In genomic region chr7:157615101-157615817, GRCh38 we compare ENCODE assay signal across 18 cellular contexts.
DNase-seq lines count a peak whose midpoint lies in the region; ATAC-seq and TF ChIP-seq lines count a peak whose summit lies in the region.
"Had no signal": no experiment of that assay in that cellular context is flagged by ENCODE, and none has a peak within 500 bp of the region (broad histone marks: within the 10 kb centered on the region; RNA-seq: fewer than 3 reads in every experiment).

No MANE protein-coding gene starts in this region.

- intact Hi-C loops in thyroid gland (cut with DNase I): no loop called here

- no peak for TF ChIP-seq POLR2A in thyroid gland (IDR thresholded peaks at IDR 0.05)

- H3K27me3 ChIP-seq in thyroid gland: no peaks in the 10 kb centered on the region
- H3K27me3 ChIP-seq: cardiac muscle cell had no signal

- DNase-seq in DMS 273 (lab: John Stamatoyannopoulos, UW; ENCODE audit: unreplicated experiment): peak; percentile 73
- DNase-seq in DMS 273 treated with DMSO at 0.1 percent for 48 hours (lab: John Stamatoyannopoulos, UW): no peak
- DNase-seq in caudate nucleus (lab: John Stamatoyannopoulos, UW): peak in 10 of 61 donors; percentile 15 to 48 (median 38)
- peak; percentile 49 for DNase-seq in left kidney (ENCODE audit: low read depth, low spot score)
- DNase-seq in thyroid gland: peak; percentile 79 to 91
- no peak for DNase-seq in activated CD8-positive, alpha-beta memory T cell treated with anti-CD3 and anti-CD28 coated beads for 24 hours
- DNase-seq: activated CD4-positive, CD25-positive, alpha-beta regulatory T cell; activated naive CD4-positive, alpha-beta T cell treated with Interleukin-2 at 50 U/mL for 16 hours; endodermal cell; foreskin melanocyte; GF-D8; mesenchymal stem cell; NCI-H2081 treated with DMSO at 0.1 percent for 48 hours; spleen had no signal

- no peaks in the 10 kb centered on the region for H3K36me3 ChIP-seq in thyroid gland
- H3K36me3 ChIP-seq: cardiac muscle cell, spleen had no signal

- peaks cover 6 to 20% of the 10 kb centered on the region in 2 donors for H3K4me1 ChIP-seq in thyroid gland

- WGBS in thyroid gland, 2 donors: 65 to 68% methylated on average over 33 to 36 of the region's 36 CpGs

- no peak overlapping the region for H3K4me3 ChIP-seq in thyroid gland (replicated peaks in 1 of 3)
- H3K4me3 ChIP-seq: cardiac muscle cell, spleen had no signal

- TF ChIP-seq CTCF in thyroid gland (IDR thresholded peaks at IDR 0.05): no peak

- ATAC-seq in HG03571 (IDR thresholded peaks at IDR 0.05; ENCODE audit: unreplicated experiment) (no peak), GM19452 (IDR thresholded peaks at IDR 0.05; ENCODE audit: unreplicated experiment) (no peak)

- H3K27ac ChIP-seq in caudate nucleus (ENCODE audit: low read depth, low read length) (peak overlapping the region; percentile 37), thyroid gland (no peak overlapping the region)
- H3K27ac ChIP-seq: 22Rv1, cardiac muscle cell, spleen had no signal

- no peaks in the 10 kb centered on the region for H3K9me3 ChIP-seq in thyroid gland
- H3K9me3 ChIP-seq: spleen had no signal

Comparison
In these comparisons a context has a peak if more than half of its experiments do, and no peak if none do; other contexts are left out.
1. DNase-seq: peak in DMS 273 (single experiment), left kidney (single experiment) and thyroid gland (2 of 2); none in DMS 273 treated with DMSO at 0.1 percent for 48 hours (single experiment) and activated CD8-positive, alpha-beta memory T cell treated with anti-CD3 and anti-CD28 coated beads for 24 hours (single experiment).